8 cellular contexts compared by ENCODE assay signal in genomic region chr14:50038398-50039119, GRCh38.
A peak's percentile ranks its signal among the peaks of the same experiment; 100 is the strongest.
DNase-seq lines count a peak whose midpoint lies in the region; ATAC-seq, FAIRE-seq and TF ChIP-seq lines count a peak whose summit lies in the region.

No MANE protein-coding gene starts in this region.

- ATAC-seq in GM18870 (IDR thresholded peaks at IDR 0.05; ENCODE audit: unreplicated experiment), result peak; percentile 87
- ATAC-seq in HG03025 (IDR thresholded peaks at IDR 0.05; ENCODE audit: low FRiP score, unreplicated experiment), result peak; percentile 76
- peak; percentile 87 for ATAC-seq in GM12878
- ATAC-seq in naive B cell (ENCODE audit: low read depth in 2 of 2), result peak; percentile 35 to 48

- H3K79me2 ChIP-seq in ACC112 (ENCODE audit: control insufficient read depth, insufficient read depth, low read length, unreplicated experiment) (no peaks in the 10 kb centered on the region), GM12878 (ENCODE audit: control insufficient read depth, insufficient read depth, low read length) (no peaks in the 10 kb centered on the region; the same call in 1 of the 2 replicates)

- intact Hi-C loops in GM12878 (cut with micrococcal nuclease; ENCODE audit: unreplicated experiment), result loop anchor here (1.0 to 2.0 kb wide), 9 partner anchors 23 to 176 kb away; partner anchors contain the start of gene ARF6
- intact Hi-C loops in thyroid gland (cut with DNase I), result no loop called here

- no peaks in the 10 kb centered on the region for H4K20me1 ChIP-seq in GM12878 (ENCODE audit: control insufficient read depth, insufficient read depth)

- DNase-seq in RWPE1 (ENCODE audit: low spot score) (peak; percentile 84), GM12878 (ENCODE audit: low read depth, low spot score) (peak; percentile 100), naive B cell (no peak), thyroid gland (no peak), NCI-H748 treated with DMSO at 0.1 percent for 48 hours (lab: John Stamatoyannopoulos, UW) (no peak)

- TF ChIP-seq POLR2A in GM12878 (IDR thresholded peaks at IDR 0.05; ENCODE audit: low read depth, low read length) (peak; percentile 56), thyroid gland (IDR thresholded peaks at IDR 0.05) (no peak)

- no peaks in the 10 kb centered on the region for H3K9me3 Mint-ChIP-seq in naive B cell

- peak; percentile 91 to 99 for TF ChIP-seq EP300 in GM12878 (IDR thresholded peaks at IDR 0.05; ENCODE audit: borderline replicate concordance in 1 of 2, control insufficient read depth in 1 of 2, low read depth in 2 of 2, low read length in 2 of 2)

- RAD21 ChIA-PET in GM12878 (lab: Charles Lee; ENCODE audit: unreplicated experiment), result interaction anchor here (0.6 to 7.2 kb wide), 36 partner anchors 9 to 185 kb away, joined by 3 to 110 read pairs (median 4); partner anchors contain the start of gene ARF6

- peak; percentile 95 for FAIRE-seq in GM12878 (lab: Jason Lieb, UNC)

- peak overlapping the region in 1 of 8 donors; percentile 13 for H3K4me3 Mint-ChIP-seq in naive B cell

- peak overlapping the region; percentile 71 for H3K9ac ChIP-seq in GM12878 (ENCODE audit: control insufficient read depth, insufficient read depth, low read length)

- H3K27me3 Mint-ChIP-seq in naive B cell, result no peaks in the 10 kb centered on the region

- BruUV-seq in GM12878 (replicated peaks; lab: Mats Ljungman, UMichigan), result no TSS peak

- 0% methylated on average over 4 of the region's 4 CpGs for WGBS in GM12878 (ENCODE audit: insufficient coverage, insufficient replicate concordance, low lambda C conversion rate, missing lambda C conversion rate)
- WGBS in thyroid gland, 2 donors, result 75 to 81% methylated on average over 4 of the region's 4 CpGs

- H3K4me1 ChIP-seq in ACC112 (ENCODE audit: control insufficient read depth, insufficient read depth, low read length, unreplicated experiment) (peaks cover 36% of the 10 kb centered on the region), GM12878 (ENCODE audit: control insufficient read depth, insufficient read depth, low read length) (peaks cover 49% of the 10 kb centered on the region), thyroid gland (peaks cover 4 to 7% of the 10 kb centered on the region in 2 donors)

- SMC1A ChIA-PET in GM12878 (lab: Charles Lee; ENCODE audit: uncharacterized antibody, unreplicated experiment), result interaction anchor here (0.7 to 6.0 kb wide), 47 partner anchors 9 to 189 kb away, joined by 3 to 96 read pairs (median 5); partner anchors contain the start of gene ARF6

- H3K27me3 ChIP-seq in ACC112 (ENCODE audit: insufficient read depth, low read length), result no peaks in the 10 kb centered on the region
- H3K27me3 ChIP-seq in GM12878 (replicated peaks in 1 of 2; ENCODE audit: control insufficient read depth in 2 of 2, insufficient read depth in 2 of 2, low read length in 1 of 2), result no peaks in the 10 kb centered on the region
- H3K27me3 ChIP-seq in thyroid gland, result no peaks in the 10 kb centered on the region

- H3K4me3 ChIP-seq in ACC112 (ENCODE audit: low read depth, low read length), result no peak overlapping the region
- peak overlapping the region; percentile 1; the same call in 1 of the 2 replicates for H3K4me3 ChIP-seq in GM12878
- H3K4me3 ChIP-seq in thyroid gland (replicated peaks in 1 of 3), result no peak overlapping the region

- POLR2A ChIA-PET in RWPE1 (lab: Yijun Ruan, JAX; ENCODE audit: low non-redundant PET) (interaction anchor here (0.9 to 1.0 kb wide), 2 partner anchors 31 to 186 kb away, joined by 4 read pairs; partner anchors contain the start of gene NEMF), GM12878 (lab: Charles Lee) (interaction anchor here (0.5 to 5.8 kb wide), 26 partner anchors 10 to 428 kb away, joined by 3 to 62 read pairs (median 6); partner anchors contain the start of genes ARF6 and NEMF)

- no peak overlapping the region for H2AFZ ChIP-seq in ACC112 (ENCODE audit: low read length, unreplicated experiment)
- peak overlapping the region; percentile 9 for H2AFZ ChIP-seq in GM12878 (ENCODE audit: control insufficient read depth, low read depth, low read length)

- TF ChIP-seq CTCF in RWPE1 (conservative IDR thresholded peaks at IDR 0.05; ENCODE audit: low read depth) (no peak), GM12878 (IDR thresholded peaks at IDR 0.05 in 2 of 3, conservative IDR thresholded peaks at IDR 0.05 in 1 of 3; ENCODE audit: control insufficient read depth in 2 of 3, extremely low read depth in 1 of 3, insufficient read depth in 1 of 3, low read depth in 3 of 3, low read length in 3 of 3) (0 out of 6 replicates have a peak, but pooled peaks of 2 of the 3 experiments have one; percentile 10), thyroid gland (IDR thresholded peaks at IDR 0.05) (no peak)

- H3K4me1 Mint-ChIP-seq in naive B cell, result peaks cover 29 to 51% (median 33%) of the 10 kb centered on the region in 3 donors

- peak overlapping the region; percentile 70 for H3K4me2 ChIP-seq in GM12878 (ENCODE audit: control insufficient read depth, insufficient read depth)

- peak overlapping the region in 4 of 6 donors; percentile 45 to 78 (median 52) for H3K27ac Mint-ChIP-seq in naive B cell

- in situ Hi-C loops in GM12878 (cut with MboI), result no loop called here

- peaks cover 11 to 20% of the 10 kb centered on the region in 2 donors for H3K36me3 Mint-ChIP-seq in naive B cell

- no peaks in the 10 kb centered on the region for H3K36me3 ChIP-seq in ACC112 (ENCODE audit: insufficient read depth, low read length)
- H3K36me3 ChIP-seq in GM12878 (ENCODE audit: control insufficient read depth in 2 of 2, insufficient read depth in 2 of 2, low read length in 1 of 2), result no peaks in the 10 kb centered on the region
- H3K36me3 ChIP-seq in thyroid gland, result no peaks in the 10 kb centered on the region

- TF ChIP-seq RAD21 in GM12878 (IDR thresholded peaks at IDR 0.05; ENCODE audit: insufficient read depth, low read depth, low read length), result peak; percentile 35

- H3K27ac ChIP-seq in ACC112 (ENCODE audit: low read depth, low read length) (peak overlapping the region; percentile 94), RWPE1 (peak overlapping the region; percentile 85), GM12878 (ENCODE audit: control insufficient read depth, insufficient read depth) (peak overlapping the region; percentile 96), thyroid gland (no peak overlapping the region)

- CTCF ChIA-PET in RWPE1 (lab: Yijun Ruan, JAX) (interaction anchor here (1.1 to 1.5 kb wide), 2 partner anchors 20 to 176 kb away, joined by 4 read pairs; no protein-coding TSS in a partner anchor), GM12878 (lab: Yijun Ruan, JAX) (interaction anchor here (0.8 to 6.0 kb wide), 21 partner anchors 9 to 173 kb away, joined by 3 to 68 read pairs (median 5); no protein-coding TSS in a partner anchor)

- no peaks in the 10 kb centered on the region; the same call in 2 of the 3 replicates for H3K9me3 ChIP-seq in GM12878 (replicated peaks; ENCODE audit: control insufficient read depth, insufficient read depth, low read length)
- H3K9me3 ChIP-seq in thyroid gland, result no peaks in the 10 kb centered on the region

TF ChIP-seq in GM12878, 131 proteins besides CTCF, POLR2A, EP300 and RAD21 (continues in another document):
- no peak; the same call in none of the 2 replicates for TF ChIP-seq CBX5 (IDR thresholded peaks at IDR 0.05; ENCODE audit: low read depth)
- peak; percentile 99 for TF ChIP-seq BCL11A (IDR thresholded peaks at IDR 0.05; ENCODE audit: low read depth, low read length)
- no peak for TF ChIP-seq SREBF1 (IDR thresholded peaks at IDR 0.05; ENCODE audit: low read length)
- peak in 1 of 2 experiments; percentile 97; a peak in 1 of 4 replicates for TF ChIP-seq CEBPB (IDR thresholded peaks at IDR 0.05; ENCODE audit: borderline replicate concordance in 1 of 2, low read depth in 2 of 2, low read length in 2 of 2)
- no peak for TF ChIP-seq RFX5 (IDR thresholded peaks at IDR 0.05; ENCODE audit: low read depth, low read length)
- TF ChIP-seq IRF4 (IDR thresholded peaks at IDR 0.05; ENCODE audit: low read depth, low read length), result peak; percentile 99
- no peak for TF ChIP-seq ZSCAN29 (IDR thresholded peaks at IDR 0.05)
- peak; percentile 77; the same call in 1 of the 2 replicates for TF ChIP-seq RCOR1 (conservative IDR thresholded peaks at IDR 0.05; ENCODE audit: low read depth, low read length)
- no peak for TF ChIP-seq E4F1 (IDR thresholded peaks at IDR 0.05; ENCODE audit: borderline replicate concordance, partially characterized antibody)
- no peak for TF ChIP-seq USF2 (IDR thresholded peaks at IDR 0.05; ENCODE audit: borderline replicate concordance, low read depth, low read length)
- peak; percentile 75 for TF ChIP-seq RAD51 (IDR thresholded peaks at IDR 0.05)
- no peak for TF ChIP-seq LARP7 (IDR thresholded peaks at IDR 0.05)
- TF ChIP-seq SMAD1 (IDR thresholded peaks at IDR 0.05; ENCODE audit: low read depth, partially characterized antibody), result peak; percentile 94
- no peak for TF ChIP-seq HCFC1 (IDR thresholded peaks at IDR 0.05; ENCODE audit: low read length)

Comparison
In these comparisons a context has a peak if more than half of its experiments do, and no peak if none do; other contexts are left out.
1. H3K27ac ChIP-seq: peak in ACC112 (single experiment), RWPE1 (single experiment) and GM12878 (single experiment); none in thyroid gland (0 of 3).
2. DNase-seq: peak in RWPE1 (single experiment) and GM12878 (single experiment); none in naive B cell (single experiment), thyroid gland (0 of 2) and NCI-H748 treated with DMSO at 0.1 percent for 48 hours (single experiment).
3. CTCF ChIP-seq: peak in GM12878 (2 of 3); none in RWPE1 (single experiment) and thyroid gland (0 of 6).
4. Peak in every context shown above with its lines, with median percentiles within 50 percentile points of each other: ATAC-seq.